ENCODE assay signal across 26 cellular contexts in the genomic region with DNA sequence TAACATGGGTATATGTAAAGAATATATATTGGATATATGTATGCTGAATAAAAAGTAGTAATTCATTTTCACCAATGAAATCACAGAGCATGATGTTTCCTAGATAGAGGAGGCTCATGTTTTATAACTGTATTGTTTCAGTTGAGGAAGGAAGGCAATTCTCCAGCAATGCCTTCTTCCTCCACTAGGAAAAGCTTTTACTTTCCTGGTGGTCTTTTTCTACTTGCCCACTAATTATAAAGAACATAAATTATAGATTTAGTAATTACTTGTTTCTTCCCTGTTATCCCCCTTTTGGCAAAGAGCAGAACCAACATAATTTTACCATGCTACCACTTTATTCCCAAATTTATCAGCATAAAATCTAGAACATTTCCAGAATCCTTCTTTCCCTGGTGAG.
A peak's percentile ranks its signal among the peaks of the same experiment; 100 is the strongest.
DNase-seq lines count a peak whose midpoint lies in the region; ATAC-seq, FAIRE-seq and TF ChIP-seq lines count a peak whose summit lies in the region.
"Had no signal": no experiment of that assay in that cellular context is flagged by ENCODE, and none has a peak within 500 bp of the region (broad histone marks: within the 10 kb centered on the region; RNA-seq: fewer than 3 reads in every experiment).

No MANE protein-coding gene starts in this region.

- H4K5ac ChIP-seq in H9 (ENCODE audit: insufficient read length, low read depth, low read length): no peak overlapping the region

- intact Hi-C loops in testis (cut with DNase I; ENCODE audit: low total_unique reads): no loop called here

- H3K56ac ChIP-seq in H9 (ENCODE audit: insufficient read length, low read depth, low read length): no peak overlapping the region

- no peak for DNase-seq in H9
- no peak for DNase-seq in astrocyte (ENCODE audit: low read depth)
- DNase-seq in foreskin fibroblast: no peak
- DNase-seq in testis: no peak
- DNase-seq in NCI-H2107 (lab: John Stamatoyannopoulos, UW): no peak
- DNase-seq: activated CD8-positive, alpha-beta T cell treated with anti-CD3 and anti-CD28 coated beads for 36 hours; activated effector memory CD4-positive, alpha-beta T cell treated with anti-CD3 and anti-CD28 coated beads, Interleukin-2, amount 50 U/mL, for 16 hours; activated naive CD8-positive, alpha-beta T cell treated with anti-CD3 and anti-CD28 coated beads, Interleukin-2, amount 50 U/mL, for 24 hours; activated T-cell treated with anti-CD3 and anti-CD28 coated beads for 4 hours; Caco-2; H7; hypothalamus; left ventricle myocardium superior; midbrain; NCI-H1436; NCI-H526; RPMI8226; small intestine; stimulated activated CD4-positive, alpha-beta T cell treated with anti-CD3 and anti-CD28 coated beads, Interleukin-2, amount 100 ng/mL, for 48 hours; stimulated activated naive B cell treated with anti-CD40 and anti-IgM and Interleukin-4, amounts not matched to agents 10 μg/mL and 1 μg/mL and 100 μg/mL, for 72 hours had no signal

- no peaks in the 10 kb centered on the region for H3K27me3 ChIP-seq in H9 (ENCODE audit: insufficient read depth, low read length)
- H3K27me3 ChIP-seq in astrocyte (ENCODE audit: insufficient read depth, low read length): no peaks in the 10 kb centered on the region
- no peaks in the 10 kb centered on the region for H3K27me3 ChIP-seq in testis
- H3K27me3 ChIP-seq: BLaER1 had no signal

- H2AFZ ChIP-seq in H9 (ENCODE audit: low read length): no peak overlapping the region
- H2AFZ ChIP-seq in astrocyte (ENCODE audit: low read depth, low read length): no peak overlapping the region

- H3K23ac ChIP-seq in H9 (ENCODE audit: insufficient read length, low read depth, low read length): no peak overlapping the region

- no peak overlapping the region for H3K4ac ChIP-seq in H9 (ENCODE audit: low read depth, low read length)

- no peak overlapping the region for H2BK5ac ChIP-seq in H9 (ENCODE audit: insufficient read length, low read length)

- no peak for TF ChIP-seq POLR2A in testis (IDR thresholded peaks at IDR 0.05)

- H3K4me3 Mint-ChIP-seq in H9: no peak overlapping the region
- no peak overlapping the region for H3K4me3 Mint-ChIP-seq in astrocyte (ENCODE audit: unreplicated experiment)
- H3K4me3 Mint-ChIP-seq: activated CD8-positive, alpha-beta T cell treated with anti-CD3 and anti-CD28 coated beads for 36 hours; activated naive CD8-positive, alpha-beta T cell treated with anti-CD3 and anti-CD28 coated beads, Interleukin-2, amount 50 U/mL, for 24 hours; natural killer cell treated with Interleukin-12 subunit alpha and Interleukin-12 subunit beta and Interleukin-15 and Interleukin-18, amount 100 ng/mL, for 72 hours; stimulated activated naive B cell treated with anti-CD40 and anti-IgM and Interleukin-4, amounts not matched to agents 10 μg/mL and 1 μg/mL and 100 μg/mL, for 72 hours had no signal

- no peak overlapping the region for H4K91ac ChIP-seq in H9 (ENCODE audit: insufficient read length, low read depth, low read length)

- no peak for ATAC-seq in GM19467 (IDR thresholded peaks at IDR 0.05; ENCODE audit: unreplicated experiment)
- no peak for ATAC-seq in activated CD4-positive, CD25-positive, alpha-beta regulatory T cell treated with anti-CD3 and anti-CD28 coated beads, Interleukin-2, amount 50 U/mL, for 24 hours
- ATAC-seq: activated CD8-positive, alpha-beta T cell treated with anti-CD3 and anti-CD28 coated beads for 36 hours; activated naive CD8-positive, alpha-beta T cell treated with anti-CD3 and anti-CD28 coated beads, Interleukin-2, amount 50 U/mL, for 24 hours; left ventricle myocardium superior; natural killer cell treated with Interleukin-12 subunit alpha and Interleukin-12 subunit beta and Interleukin-15 and Interleukin-18, amount 100 ng/mL, for 72 hours; stimulated activated naive B cell treated with anti-CD40 and anti-IgM and Interleukin-4, amounts not matched to agents 10 μg/mL and 1 μg/mL and 100 μg/mL, for 72 hours had no signal

- H4K8ac ChIP-seq in H9 (replicated peaks; ENCODE audit: insufficient read length, low read depth, low read length): no peak overlapping the region

- H3K4me1 ChIP-seq in H9 (ENCODE audit: insufficient read depth, low read length): no peaks in the 10 kb centered on the region
- no peaks in the 10 kb centered on the region for H3K4me1 ChIP-seq in astrocyte (ENCODE audit: insufficient read depth, low read length)
- no peaks in the 10 kb centered on the region for H3K4me1 ChIP-seq in testis
- H3K4me1 ChIP-seq: BLaER1 had no signal

- H4K20me1 ChIP-seq in H9 (ENCODE audit: control insufficient read depth, insufficient read depth, insufficient read length): no peaks in the 10 kb centered on the region
- H4K20me1 ChIP-seq in astrocyte (ENCODE audit: insufficient read depth, low read length): no peaks in the 10 kb centered on the region
- H4K20me1 ChIP-seq: BLaER1 had no signal

- no peak overlapping the region for H2BK120ac ChIP-seq in H9 (ENCODE audit: low read depth, low read length, poor library complexity, severe bottlenecking)

- TF ChIP-seq CTCF in H9 (conservative IDR thresholded peaks at IDR 0.05): peak; percentile 58
- peak; percentile 23 for TF ChIP-seq CTCF in astrocyte (IDR thresholded peaks at IDR 0.05; ENCODE audit: insufficient read depth, low read depth, low read length)
- peak; percentile 16 for TF ChIP-seq CTCF in foreskin fibroblast (IDR thresholded peaks at IDR 0.05; ENCODE audit: low read depth, low read length)
- TF ChIP-seq CTCF in testis (IDR thresholded peaks at IDR 0.05): peak in 2 of 3 experiments; percentile 6 to 22

- H3K79me2 ChIP-seq in H9 (ENCODE audit: insufficient read depth, low read length) (no peaks in the 10 kb centered on the region), astrocyte (ENCODE audit: insufficient read depth, low read length) (no peaks in the 10 kb centered on the region)

- H3K23me2 ChIP-seq in H9 (ENCODE audit: insufficient read length, low read depth, low read length, poor library complexity, severe bottlenecking): no peaks in the 10 kb centered on the region

- H3K27me3 Mint-ChIP-seq in H9 (ENCODE audit: low read depth): no peaks in the 10 kb centered on the region
- peaks cover 1% of the 10 kb centered on the region for H3K27me3 Mint-ChIP-seq in astrocyte (ENCODE audit: low read depth, unreplicated experiment)
- H3K27me3 Mint-ChIP-seq: activated naive CD8-positive, alpha-beta T cell treated with anti-CD3 and anti-CD28 coated beads, Interleukin-2, amount 50 U/mL, for 24 hours; natural killer cell treated with Interleukin-12 subunit alpha and Interleukin-12 subunit beta and Interleukin-15 and Interleukin-18, amount 100 ng/mL, for 72 hours had no signal

- H3K4me1 Mint-ChIP-seq in H9 (peaks cover 11 to 12% of the 10 kb centered on the region in 2 experiments), astrocyte (ENCODE audit: low read depth, unreplicated experiment) (no peaks in the 10 kb centered on the region)
- H3K4me1 Mint-ChIP-seq: activated naive CD8-positive, alpha-beta T cell treated with anti-CD3 and anti-CD28 coated beads, Interleukin-2, amount 50 U/mL, for 24 hours had no signal

- H2AK5ac ChIP-seq in H9 (ENCODE audit: insufficient read length, low read length): no peak overlapping the region

- H3K79me1 ChIP-seq in H9 (ENCODE audit: insufficient read depth, low read depth, low read length, poor library complexity, severe bottlenecking): no peaks in the 10 kb centered on the region

- H3K9ac ChIP-seq in H9 (ENCODE audit: extremely low read depth, insufficient read length, low read length): no peak overlapping the region
- no peak overlapping the region for H3K9ac ChIP-seq in astrocyte (ENCODE audit: low read length)
- H3K9ac ChIP-seq: BLaER1 had no signal

- H3K4me3 ChIP-seq in astrocyte (ENCODE audit: insufficient read depth, low read depth, low read length): no peak overlapping the region
- H3K4me3 ChIP-seq in foreskin fibroblast (ENCODE audit: low read depth in 1 of 2, low read length in 2 of 2): no peak overlapping the region
- H3K4me3 ChIP-seq in testis: no peak overlapping the region
- H3K4me3 ChIP-seq: BLaER1, thoracic aorta had no signal

- no peak overlapping the region for H3K14ac ChIP-seq in H9 (ENCODE audit: insufficient read depth, low read length)

- H3K9me3 ChIP-seq in H9 (ENCODE audit: control insufficient read depth, low read depth, low read length) (no peaks in the 10 kb centered on the region), astrocyte (ENCODE audit: insufficient read depth, low read depth, low read length) (no peaks in the 10 kb centered on the region), testis (no peaks in the 10 kb centered on the region)
- H3K9me3 ChIP-seq: BLaER1, Caco-2, thoracic aorta had no signal

- H3K36me3 Mint-ChIP-seq in H9 (ENCODE audit: insufficient read depth in 1 of 3, low read depth in 3 of 3) (no peaks in the 10 kb centered on the region), astrocyte (ENCODE audit: low read depth, unreplicated experiment) (no peaks in the 10 kb centered on the region)
- H3K36me3 Mint-ChIP-seq: natural killer cell treated with Interleukin-12 subunit alpha and Interleukin-12 subunit beta and Interleukin-15 and Interleukin-18, amount 100 ng/mL, for 72 hours; stimulated activated naive B cell treated with anti-CD40 and anti-IgM and Interleukin-4, amounts not matched to agents 10 μg/mL and 1 μg/mL and 100 μg/mL, for 72 hours had no signal

- H3K4me2 ChIP-seq in H9 (ENCODE audit: insufficient read depth, insufficient read length, low read length): no peak overlapping the region
- no peak overlapping the region for H3K4me2 ChIP-seq in astrocyte (ENCODE audit: low read length)
- H3K4me2 ChIP-seq: BLaER1 had no signal

- no peak for FAIRE-seq in astrocyte (lab: Jason Lieb, UNC)
- FAIRE-seq: frontal cortex, small intestine had no signal

- H3K9me3 Mint-ChIP-seq in H9 (no peaks in the 10 kb centered on the region), astrocyte (ENCODE audit: unreplicated experiment) (no peaks in the 10 kb centered on the region)
- H3K9me3 Mint-ChIP-seq: activated CD8-positive, alpha-beta T cell treated with anti-CD3 and anti-CD28 coated beads for 36 hours; activated naive CD8-positive, alpha-beta T cell treated with anti-CD3 and anti-CD28 coated beads, Interleukin-2, amount 50 U/mL, for 24 hours; natural killer cell treated with Interleukin-12 subunit alpha and Interleukin-12 subunit beta and Interleukin-15 and Interleukin-18, amount 100 ng/mL, for 72 hours; stimulated activated naive B cell treated with anti-CD40 and anti-IgM and Interleukin-4, amounts not matched to agents 10 μg/mL and 1 μg/mL and 100 μg/mL, for 72 hours had no signal

- H3T11ph ChIP-seq in H9 (ENCODE audit: low read length): no peak overlapping the region

- H3K18ac ChIP-seq in H9 (ENCODE audit: insufficient read length, low read depth, low read length): no peak overlapping the region

- H3K27ac Mint-ChIP-seq in H9 (no peak overlapping the region), astrocyte (ENCODE audit: unreplicated experiment) (no peak overlapping the region)
- H3K27ac Mint-ChIP-seq: activated CD8-positive, alpha-beta T cell treated with anti-CD3 and anti-CD28 coated beads for 36 hours; activated naive CD8-positive, alpha-beta T cell treated with anti-CD3 and anti-CD28 coated beads, Interleukin-2, amount 50 U/mL, for 24 hours; natural killer cell treated with Interleukin-12 subunit alpha and Interleukin-12 subunit beta and Interleukin-15 and Interleukin-18, amount 100 ng/mL, for 72 hours; stimulated activated naive B cell treated with anti-CD40 and anti-IgM and Interleukin-4, amounts not matched to agents 10 μg/mL and 1 μg/mL and 100 μg/mL, for 72 hours had no signal

- no peak overlapping the region for H2BK20ac ChIP-seq in H9 (ENCODE audit: low read depth, low read length, poor library complexity, severe bottlenecking)

- no peak overlapping the region for H2BK12ac ChIP-seq in H9 (ENCODE audit: insufficient read length, low read depth, low read length)

- H2BK15ac ChIP-seq in H9 (ENCODE audit: low read depth, low read length): no peak overlapping the region

- no peaks in the 10 kb centered on the region for H3K36me3 ChIP-seq in astrocyte (ENCODE audit: insufficient read depth, low read length)
- no peaks in the 10 kb centered on the region for H3K36me3 ChIP-seq in testis (ENCODE audit: low read depth, missing control alignments)
- H3K36me3 ChIP-seq: BLaER1, thoracic aorta had no signal

- no peak overlapping the region for H3K27ac ChIP-seq in H9 (ENCODE audit: insufficient read length, low read depth, low read length)
- H3K27ac ChIP-seq in astrocyte (ENCODE audit: low read depth, low read length): no peak overlapping the region
- H3K27ac ChIP-seq in testis: no peak overlapping the region
- H3K27ac ChIP-seq: BLaER1, thoracic aorta had no signal
